Comparison of ENCODE assay signal across 10 cellular contexts in the genomic region with DNA sequence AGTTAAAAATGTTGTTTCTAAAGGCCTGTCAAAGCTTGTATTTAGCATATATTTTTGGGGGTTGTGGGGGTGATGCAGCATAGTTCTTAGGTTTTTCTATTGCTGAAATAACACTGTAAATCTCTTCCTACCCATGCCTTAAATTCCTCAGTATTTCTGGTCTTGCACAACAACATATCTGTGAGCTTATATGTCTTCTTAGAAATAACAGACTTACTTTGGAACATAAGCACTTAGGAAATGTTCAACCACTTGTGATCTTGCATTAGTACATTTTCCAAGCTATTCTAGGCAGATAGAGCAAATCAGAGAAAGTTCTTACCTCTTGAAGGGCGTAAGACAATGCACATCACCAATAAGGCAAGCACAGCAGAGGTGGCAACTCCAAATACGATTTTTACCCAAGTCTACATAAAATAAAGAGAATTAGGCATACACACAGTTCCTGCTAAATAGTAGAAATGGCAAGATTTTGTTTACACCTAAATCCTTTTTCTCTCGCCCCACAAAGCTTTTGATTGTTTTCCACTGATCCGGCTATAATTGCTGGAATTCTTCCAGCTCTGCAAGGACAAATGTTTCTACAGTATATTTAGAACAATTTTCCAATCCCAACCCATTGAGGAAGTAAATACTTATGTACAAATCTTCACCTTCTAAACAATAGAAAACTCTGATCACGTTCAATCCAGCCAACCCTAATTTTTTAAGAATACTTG. TPM values are rescaled to one million over a fixed set of nuclear protein-coding genes. Genes with fewer than 3 reads are reported as not detected.
DNase-seq lines count a peak whose midpoint lies in the region; ATAC-seq and TF ChIP-seq lines count a peak whose summit lies in the region.
"Had no signal": no experiment of that assay in that cellular context is flagged by ENCODE, and none has a peak within 500 bp of the region (broad histone marks: within the 10 kb centered on the region; RNA-seq: fewer than 3 reads in every experiment).

No MANE protein-coding gene starts in this region.

- peaks cover 39% of the 10 kb centered on the region for H3K4me1 Mint-ChIP-seq in brain
- H3K4me1 Mint-ChIP-seq in activated CD4-positive, alpha-beta memory T cell treated with anti-CD3 and anti-CD28 coated beads, Interleukin-2, amount 10 ng/mL, durations not matched to agents 7 days and 5 days: no peaks in the 10 kb centered on the region
- H3K4me1 Mint-ChIP-seq: memory B cell had no signal

- H3K27ac Mint-ChIP-seq in brain: peak overlapping the region in 4 of 5 experiments; percentile 1 to 90 (median 58)
- no peak overlapping the region for H3K27ac Mint-ChIP-seq in activated CD4-positive, alpha-beta memory T cell treated with anti-CD3 and anti-CD28 coated beads, Interleukin-2, amount 10 ng/mL, durations not matched to agents 7 days and 5 days
- H3K27ac Mint-ChIP-seq: memory B cell had no signal

- no peaks in the 10 kb centered on the region for H3K27me3 ChIP-seq in left lung
- H3K27me3 ChIP-seq in suprapubic skin: no peaks in the 10 kb centered on the region

- H3K9me3 ChIP-seq in left lung (no peaks in the 10 kb centered on the region), suprapubic skin (no peaks in the 10 kb centered on the region)

- H3K4me3 ChIP-seq in left lung: peak overlapping the region; percentile 8 to 13
- H3K4me3 ChIP-seq in suprapubic skin: peak overlapping the region; percentile 21

- peak; percentile 34 for DNase-seq in M059J (ENCODE audit: low read depth)
- no peak for DNase-seq in left lung
- DNase-seq in suprapubic skin (ENCODE audit: low spot score in 2 of 2): no peak
- no peak for DNase-seq in CD1c-positive myeloid dendritic cell (ENCODE audit: extremely low spot score)
- DNase-seq in activated CD4-positive, alpha-beta memory T cell treated with anti-CD3 and anti-CD28 coated beads, Interleukin-2, amount 10 ng/mL, durations not matched to agents 7 days and 5 days: no peak
- DNase-seq: NCI-H146; stimulated activated CD4-positive, alpha-beta T cell treated with anti-CD3 and anti-CD28 coated beads, Interleukin-4, amount 100 ng/mL, for 4 hours had no signal

- H3K27me3 Mint-ChIP-seq in brain: peaks cover 6% of the 10 kb centered on the region
- H3K27me3 Mint-ChIP-seq in activated CD4-positive, alpha-beta memory T cell treated with anti-CD3 and anti-CD28 coated beads, Interleukin-2, amount 10 ng/mL, durations not matched to agents 7 days and 5 days: peaks cover 27% of the 10 kb centered on the region

- peaks cover 1 to 7% (median 4%) of the 10 kb centered on the region in 5 experiments for H3K9me3 Mint-ChIP-seq in brain
- no peaks in the 10 kb centered on the region for H3K9me3 Mint-ChIP-seq in activated CD4-positive, alpha-beta memory T cell treated with anti-CD3 and anti-CD28 coated beads, Interleukin-2, amount 10 ng/mL, durations not matched to agents 7 days and 5 days
- H3K9me3 Mint-ChIP-seq: memory B cell had no signal

- H3K27ac ChIP-seq in left lung (peak overlapping the region; percentile 26 to 88), suprapubic skin (peak overlapping the region; percentile 59)

- TF ChIP-seq POLR2A in suprapubic skin (IDR thresholded peaks at IDR 0.05): peak in 1 of 2 donors; percentile 45

- peak overlapping the region; percentile 53 to 90 (median 78) for H3K4me3 Mint-ChIP-seq in brain
- no peak overlapping the region for H3K4me3 Mint-ChIP-seq in activated CD4-positive, alpha-beta memory T cell treated with anti-CD3 and anti-CD28 coated beads, Interleukin-2, amount 10 ng/mL, durations not matched to agents 7 days and 5 days
- H3K4me3 Mint-ChIP-seq: memory B cell had no signal

- H3K36me3 ChIP-seq in left lung (no peaks in the 10 kb centered on the region), suprapubic skin (no peaks in the 10 kb centered on the region)

- no peak for TF ChIP-seq CTCF in brain (conservative IDR thresholded peaks at IDR 0.05)
- TF ChIP-seq CTCF in left lung (IDR thresholded peaks at IDR 0.05): no peak
- TF ChIP-seq CTCF in suprapubic skin (IDR thresholded peaks at IDR 0.05): no peak

- H3K4me1 ChIP-seq in left lung (peaks cover 6 to 14% of the 10 kb centered on the region in 2 donors), suprapubic skin (peaks cover 26% of the 10 kb centered on the region)

- intact Hi-C loops in left lung (cut with DNase I): no loop called here

- CTCF ChIA-PET in activated CD4-positive, alpha-beta memory T cell treated with anti-CD3 and anti-CD28 coated beads, Interleukin-2, amount 10 ng/mL, durations not matched to agents 7 days and 5 days (lab: Charles Lee): interaction anchor here (0.7 to 3.0 kb wide), 2 partner anchors 19 to 22 kb away, joined by 3 to 16 read pairs; no protein-coding TSS in a partner anchor

- 33% methylated on average over 5 of the region's 5 CpGs for WGBS in suprapubic skin

- ATAC-seq in left lung: peak; percentile 6
- no peak for ATAC-seq in GM19397 (IDR thresholded peaks at IDR 0.05; ENCODE audit: unreplicated experiment)

- POLR2A ChIA-PET in activated CD4-positive, alpha-beta memory T cell treated with anti-CD3 and anti-CD28 coated beads, Interleukin-2, amount 10 ng/mL, durations not matched to agents 7 days and 5 days (lab: Charles Lee): no interaction called here

- TF ChIP-seq EP300 in suprapubic skin (IDR thresholded peaks at IDR 0.05): no peak

- H3K36me3 Mint-ChIP-seq in brain: no peaks in the 10 kb centered on the region
- H3K36me3 Mint-ChIP-seq in activated CD4-positive, alpha-beta memory T cell treated with anti-CD3 and anti-CD28 coated beads, Interleukin-2, amount 10 ng/mL, durations not matched to agents 7 days and 5 days (ENCODE audit: low read depth): no peaks in the 10 kb centered on the region
- H3K36me3 Mint-ChIP-seq: memory B cell had no signal

RNA-seq across cellular contexts. Expression of a gene that starts 0.5 kb away (rescaled TPM):
- 22.8 and 31.9 TPM in 2 replicates for total RNA-seq in M059J (2014; rRNA removed; shearing (Covaris generic))
- 0.32 TPM for polyA plus RNA-seq in brain (ENCODE audit: insufficient read depth, low read depth, low replicate concordance)
- total RNA-seq in left lung (10 to 100 TPM; 15.0 to 25.3 TPM), suprapubic skin (1 to 10 TPM; 1.8 to 4.5 (median 2.8) TPM)
- not detected for total RNA-seq in activated CD4-positive, alpha-beta memory T cell treated with anti-CD3 and anti-CD28 coated beads, Interleukin-2, amount 10 ng/mL, durations not matched to agents 7 days and 5 days
